1 cellular context compared by ENCODE assay signal in genomic region chr1:171904778-171905449, GRCh38.
TF ChIP-seq lines count a peak whose summit lies in the region.

No MANE protein-coding gene starts in this region.

TF ChIP-seq in K562, 482 proteins besides CTCF, POLR2A, EP300 and RAD21 (continued from another document):
- TF ChIP-seq, protein P1, sequence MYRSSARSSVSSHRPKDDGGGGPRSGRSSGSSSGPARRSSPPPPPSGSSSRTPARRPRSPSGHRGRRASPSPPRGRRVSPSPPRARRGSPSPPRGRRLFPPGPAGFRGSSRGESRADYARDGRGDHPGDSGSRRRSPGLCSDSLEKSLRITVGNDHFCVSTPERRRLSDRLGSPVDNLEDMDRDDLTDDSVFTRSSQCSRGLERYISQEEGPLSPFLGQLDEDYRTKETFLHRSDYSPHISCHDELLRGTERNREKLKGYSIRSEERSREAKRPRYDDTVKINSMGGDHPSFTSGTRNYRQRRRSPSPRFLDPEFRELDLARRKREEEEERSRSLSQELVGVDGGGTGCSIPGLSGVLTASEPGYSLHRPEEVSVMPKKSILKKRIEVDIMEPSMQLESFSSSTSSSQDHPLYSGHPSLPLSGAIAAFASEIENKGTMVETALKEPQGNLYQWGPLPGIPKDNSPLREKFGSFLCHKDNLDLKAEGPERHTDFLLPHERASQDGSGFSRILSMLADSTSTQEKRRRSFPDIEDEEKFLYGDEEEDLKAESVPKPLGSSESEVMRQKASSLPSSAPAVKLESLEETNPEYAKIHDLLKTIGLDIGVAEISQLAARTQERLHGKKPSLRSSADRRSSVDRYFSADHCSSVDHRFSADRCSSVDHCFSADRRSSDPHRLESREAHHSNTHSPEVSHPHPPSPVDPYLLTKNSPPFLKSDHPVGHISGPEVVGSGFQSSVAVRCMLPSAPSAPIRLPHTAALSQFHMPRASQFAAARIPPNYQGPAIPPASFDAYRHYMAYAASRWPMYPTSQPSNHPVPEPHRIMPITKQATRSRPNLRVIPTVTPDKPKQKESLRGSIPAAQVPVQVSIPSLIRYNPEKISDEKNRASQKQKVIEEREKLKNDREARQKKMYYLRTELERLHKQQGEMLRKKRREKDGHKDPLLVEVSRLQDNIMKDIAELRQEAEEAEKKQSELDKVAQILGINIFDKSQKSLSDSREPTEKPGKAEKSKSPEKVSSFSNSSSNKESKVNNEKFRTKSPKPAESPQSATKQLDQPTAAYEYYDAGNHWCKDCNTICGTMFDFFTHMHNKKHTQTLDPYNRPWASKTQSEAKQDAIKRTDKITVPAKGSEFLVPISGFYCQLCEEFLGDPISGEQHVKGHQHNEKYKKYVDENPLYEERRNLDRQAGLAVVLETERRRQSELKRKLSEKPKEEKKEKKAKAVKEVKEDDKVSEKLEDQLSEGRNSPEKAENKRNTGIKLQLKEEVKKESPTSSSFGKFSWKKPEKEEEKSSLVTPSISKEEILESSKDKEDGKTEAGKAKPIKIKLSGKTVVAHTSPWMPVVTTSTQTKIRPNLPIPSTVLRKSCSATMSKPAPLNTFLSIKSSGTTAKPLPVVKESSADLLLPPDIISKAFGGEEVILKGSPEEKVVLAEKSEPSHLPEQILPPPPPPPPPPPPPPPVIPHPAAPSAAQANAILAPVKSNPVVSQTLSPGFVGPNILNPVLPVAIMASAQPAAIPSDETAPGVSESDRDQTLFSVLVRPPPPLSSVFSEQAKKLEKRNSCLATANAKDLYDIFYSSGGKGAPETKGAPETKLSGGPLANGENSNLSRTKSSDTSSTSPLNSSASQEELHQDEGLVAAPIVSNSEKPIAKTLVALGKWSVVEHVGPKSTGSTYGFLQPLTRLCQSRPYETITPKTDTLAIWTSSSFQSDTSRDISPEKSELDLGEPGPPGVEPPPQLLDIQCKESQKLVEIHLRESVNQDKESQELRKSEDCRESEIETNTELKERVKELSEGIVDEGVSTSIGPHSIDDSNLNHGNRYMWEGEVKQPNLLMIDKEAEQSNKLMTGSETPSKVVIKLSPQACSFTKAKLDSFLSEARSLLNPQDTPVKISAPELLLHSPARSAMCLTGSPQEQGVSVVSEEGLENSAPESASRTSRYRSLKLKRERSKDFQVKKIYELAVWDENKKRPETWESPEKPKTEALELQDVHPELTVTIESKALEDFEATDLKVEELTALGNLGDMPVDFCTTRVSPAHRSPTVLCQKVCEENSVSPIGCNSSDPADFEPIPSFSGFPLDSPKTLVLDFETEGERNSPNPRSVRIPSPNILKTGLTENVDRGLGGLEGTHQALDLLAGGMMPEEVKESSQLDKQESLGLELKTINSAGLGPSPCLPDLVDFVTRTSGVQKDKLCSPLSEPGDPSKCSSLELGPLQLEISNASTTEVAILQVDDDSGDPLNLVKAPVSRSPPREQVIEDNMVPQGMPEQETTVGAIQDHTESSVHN (IDR thresholded peaks at IDR 0.05; ENCODE audit: borderline replicate concordance in 1 of 2, low read depth in 1 of 2): 0 out of 4 replicates have a peak, but pooled peaks of 1 of the 2 experiments have one; percentile 26
- TF ChIP-seq ZSCAN32 (CRISPR knock-in tag; IDR thresholded peaks at IDR 0.05) (no peak), MAFF (IDR thresholded peaks at IDR 0.05; ENCODE audit: low read length) (peak; percentile 42; the same call in 1 of the 2 replicates), NFE2L1 (tag; IDR thresholded peaks at IDR 0.05; ENCODE audit: borderline replicate concordance, low read depth) (0 out of 2 replicates have a peak, but pooled peaks have one; percentile 22), ZBTB8A (IDR thresholded peaks at IDR 0.05; ENCODE audit: partially characterized antibody) (no peak), NFE2 (IDR thresholded peaks at IDR 0.05; ENCODE audit: low read depth) (peak; percentile 44), RNF2 (IDR thresholded peaks at IDR 0.05) (no peak)
